In the genomic region with DNA sequence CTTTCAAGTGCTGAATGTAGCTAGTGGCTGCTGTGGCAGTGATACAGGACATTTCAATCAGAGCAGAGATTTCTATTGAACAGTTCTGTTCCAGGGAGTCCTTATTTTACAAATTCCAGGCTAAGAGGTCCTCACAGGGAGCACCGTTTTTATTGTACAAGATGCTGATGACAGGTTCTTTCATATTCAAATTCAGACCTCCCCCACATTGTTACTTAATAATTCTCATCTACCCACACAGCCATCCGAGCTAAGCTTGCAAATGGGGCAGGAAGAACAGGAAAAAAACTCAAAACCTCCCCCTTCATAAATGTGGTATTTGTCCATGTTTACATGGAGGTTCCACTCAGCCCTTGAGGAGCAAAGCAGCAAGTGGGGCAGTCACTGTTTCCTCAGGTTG, we compare ENCODE assay signal across 21 cellular contexts. TPM values are rescaled to one million over a fixed set of nuclear protein-coding genes. Genes with fewer than 3 reads are reported as not detected.
DNase-seq lines count a peak whose midpoint lies in the region; ATAC-seq, FAIRE-seq and TF ChIP-seq lines count a peak whose summit lies in the region.
"Had no signal": no experiment of that assay in that cellular context is flagged by ENCODE, and none has a peak within 500 bp of the region (broad histone marks: within the 10 kb centered on the region; RNA-seq: fewer than 3 reads in every experiment).

No MANE protein-coding gene starts in this region.

- H3K9ac ChIP-seq in GM12878 (ENCODE audit: control insufficient read depth, insufficient read depth, low read length), result peak overlapping the region; percentile 15; the same call in 1 of the 2 replicates

- H3K27ac Mint-ChIP-seq in stimulated activated naive CD8-positive, alpha-beta T cell treated with anti-CD3 and anti-CD28 coated beads, Interleukin-15, Interleukin-2, amounts not matched to agents 100 ng/mL and 50 ng/mL, for 24 hours, result peak overlapping the region; percentile 26
- peak overlapping the region in 1 of 2 donors; percentile 43 for H3K27ac Mint-ChIP-seq in stimulated activated naive CD8-positive, alpha-beta T cell treated with anti-CD3 and anti-CD28 coated beads, Interleukin-15, amount 100 ng/mL, for 72 hours
- H3K27ac Mint-ChIP-seq: activated naive CD8-positive, alpha-beta T cell treated with anti-CD3 and anti-CD28 coated beads, Interleukin-2, amount 10 ng/mL, durations not matched to agents 7 days and 5 days; progenitor cell of endocrine pancreas had no signal

- no peak overlapping the region for H3K4me3 ChIP-seq in GM12878
- H3K4me3 ChIP-seq: body of pancreas, colonic mucosa, skin epidermis, vagina had no signal

- no peaks in the 10 kb centered on the region for H3K27me3 Mint-ChIP-seq in stimulated activated naive CD8-positive, alpha-beta T cell treated with anti-CD3 and anti-CD28 coated beads, Interleukin-15, Interleukin-2, amounts not matched to agents 100 ng/mL and 50 ng/mL, for 24 hours
- H3K27me3 Mint-ChIP-seq in stimulated activated naive CD8-positive, alpha-beta T cell treated with anti-CD3 and anti-CD28 coated beads, Interleukin-15, amount 100 ng/mL, for 72 hours, result no peaks in the 10 kb centered on the region
- H3K27me3 Mint-ChIP-seq: activated naive CD8-positive, alpha-beta T cell treated with anti-CD3 and anti-CD28 coated beads, Interleukin-2, amount 10 ng/mL, durations not matched to agents 7 days and 5 days; CD4-positive, CD25-positive, alpha-beta regulatory T cell; progenitor cell of endocrine pancreas; T-cell had no signal

- H3K9me3 Mint-ChIP-seq in stimulated activated naive CD8-positive, alpha-beta T cell treated with anti-CD3 and anti-CD28 coated beads, Interleukin-15, Interleukin-2, amounts not matched to agents 100 ng/mL and 50 ng/mL, for 24 hours, result no peaks in the 10 kb centered on the region
- H3K9me3 Mint-ChIP-seq in stimulated activated naive CD8-positive, alpha-beta T cell treated with anti-CD3 and anti-CD28 coated beads, Interleukin-15, amount 100 ng/mL, for 72 hours, result no peaks in the 10 kb centered on the region
- H3K9me3 Mint-ChIP-seq: activated naive CD8-positive, alpha-beta T cell treated with anti-CD3 and anti-CD28 coated beads, Interleukin-2, amount 10 ng/mL, durations not matched to agents 7 days and 5 days; CD4-positive, CD25-positive, alpha-beta regulatory T cell; neural crest cell; T-cell had no signal

- H3K4me3 Mint-ChIP-seq in stimulated activated naive CD8-positive, alpha-beta T cell treated with anti-CD3 and anti-CD28 coated beads, Interleukin-15, Interleukin-2, amounts not matched to agents 100 ng/mL and 50 ng/mL, for 24 hours, result no peak overlapping the region
- no peak overlapping the region for H3K4me3 Mint-ChIP-seq in stimulated activated naive CD8-positive, alpha-beta T cell treated with anti-CD3 and anti-CD28 coated beads, Interleukin-15, amount 100 ng/mL, for 72 hours
- H3K4me3 Mint-ChIP-seq: activated naive CD8-positive, alpha-beta T cell treated with anti-CD3 and anti-CD28 coated beads, Interleukin-2, amount 10 ng/mL, durations not matched to agents 7 days and 5 days; CD4-positive, CD25-positive, alpha-beta regulatory T cell; neural crest cell; T-cell had no signal

- CTCF ChIA-PET in GM12878 (lab: Yijun Ruan, JAX), result interaction anchor here (1.3 to 1.5 kb wide), 2 partner anchors 45 to 188 kb away, joined by 4 read pairs; no protein-coding TSS in a partner anchor

- intact Hi-C loops in GM12878 (cut with micrococcal nuclease; ENCODE audit: unreplicated experiment), result no loop called here

- peaks cover 34% of the 10 kb centered on the region for H3K79me2 ChIP-seq in GM12878 (ENCODE audit: control insufficient read depth, insufficient read depth, low read length)

- TF ChIP-seq CTCF in GM12878 (IDR thresholded peaks at IDR 0.05 in 2 of 3, conservative IDR thresholded peaks at IDR 0.05 in 1 of 3; ENCODE audit: control insufficient read depth in 2 of 3, extremely low read depth in 1 of 3, insufficient read depth in 1 of 3, low read depth in 3 of 3, low read length in 3 of 3), result no peak

- WGBS in GM12878 (ENCODE audit: insufficient coverage, insufficient replicate concordance, low lambda C conversion rate, missing lambda C conversion rate), result 6% methylated on average over 2 of the region's 2 CpGs

- no peaks in the 10 kb centered on the region for H3K27me3 ChIP-seq in GM12878 (replicated peaks in 1 of 2; ENCODE audit: control insufficient read depth in 2 of 2, insufficient read depth in 2 of 2, low read length in 1 of 2)
- H3K27me3 ChIP-seq: body of pancreas, colonic mucosa, vagina had no signal

- POLR2A ChIA-PET in GM12878 (lab: Charles Lee), result interaction anchor here (0.6 to 4.4 kb wide), 2 partner anchors 12 to 38 kb away, joined by 5 to 21 read pairs; no protein-coding TSS in a partner anchor

- SMC1A ChIA-PET in GM12878 (lab: Charles Lee; ENCODE audit: uncharacterized antibody, unreplicated experiment), result interaction anchor here (1.1 to 2.8 kb wide), 7 partner anchors 11 to 54 kb away, joined by 3 to 11 read pairs (median 4); a partner anchor contains a TSS

- H3K36me3 ChIP-seq in GM12878 (ENCODE audit: control insufficient read depth in 2 of 2, insufficient read depth in 2 of 2, low read length in 1 of 2), result peaks cover 7 to 28% of the 10 kb centered on the region in 2 experiments

- no peaks in the 10 kb centered on the region for H4K20me1 ChIP-seq in GM12878 (ENCODE audit: control insufficient read depth, insufficient read depth)

- peaks cover 68% of the 10 kb centered on the region for H3K4me1 ChIP-seq in GM12878 (ENCODE audit: control insufficient read depth, insufficient read depth, low read length)
- H3K4me1 ChIP-seq: body of pancreas had no signal

- TF ChIP-seq RAD21 in GM12878 (IDR thresholded peaks at IDR 0.05; ENCODE audit: insufficient read depth, low read depth, low read length), result no peak

- TF ChIP-seq EP300 in GM12878 (IDR thresholded peaks at IDR 0.05; ENCODE audit: borderline replicate concordance in 1 of 2, control insufficient read depth in 1 of 2, low read depth in 2 of 2, low read length in 2 of 2), result no peak

- peak overlapping the region; percentile 49 for H3K27ac ChIP-seq in GM12878 (ENCODE audit: control insufficient read depth, insufficient read depth)
- H3K27ac ChIP-seq: body of pancreas, colonic mucosa, vagina had no signal

- no peak for FAIRE-seq in GM12878 (lab: Jason Lieb, UNC)
- FAIRE-seq: GM12892 had no signal

- H3K4me2 ChIP-seq in GM12878 (ENCODE audit: control insufficient read depth, insufficient read depth), result peak overlapping the region; percentile 68

- no peak for DNase-seq in stimulated activated naive CD8-positive, alpha-beta T cell treated with anti-CD3 and anti-CD28 coated beads, Interleukin-15, amount 100 ng/mL, for 72 hours
- DNase-seq in GM12878 (ENCODE audit: low read depth, low spot score) (no peak), left lobe of liver (ENCODE audit: low spot score) (no peak), dedifferentiated amniotic fluid mesenchymal stem cell (ENCODE audit: extremely low spot score) (no peak), NCI-H2171 treated with DMSO at 0.1 percent for 48 hours (lab: John Stamatoyannopoulos, UW) (no peak)
- DNase-seq: ACHN; activated naive CD8-positive, alpha-beta T cell treated with anti-CD3 and anti-CD28 coated beads, Interleukin-2, amount 10 ng/mL, durations not matched to agents 7 days and 5 days; activated T-cell treated with anti-CD3 and anti-CD28 coated beads, Interleukin-2, amount 50 U/mL, for 1 hour; body of pancreas; CD4-positive, CD25-positive, alpha-beta regulatory T cell; colonic mucosa; left ventricle myocardium superior; NCI-H1694; SHP77; T-cell had no signal

- H3K9me3 ChIP-seq in GM12878 (replicated peaks; ENCODE audit: control insufficient read depth, insufficient read depth, low read length), result no peaks in the 10 kb centered on the region
- H3K9me3 ChIP-seq: body of pancreas, colonic mucosa, vagina had no signal

- no peak for ATAC-seq in stimulated activated naive CD8-positive, alpha-beta T cell treated with anti-CD3 and anti-CD28 coated beads, Interleukin-15, amount 100 ng/mL, for 72 hours
- ATAC-seq in GM12878, result no peak
- ATAC-seq in left lobe of liver, result no peak
- ATAC-seq: body of pancreas, left ventricle myocardium superior, T-cell had no signal

- TF ChIP-seq POLR2A in GM12878 (IDR thresholded peaks at IDR 0.05; ENCODE audit: low read depth, low read length), result no peak

- H3K36me3 Mint-ChIP-seq in stimulated activated naive CD8-positive, alpha-beta T cell treated with anti-CD3 and anti-CD28 coated beads, Interleukin-15, Interleukin-2, amounts not matched to agents 100 ng/mL and 50 ng/mL, for 24 hours (ENCODE audit: low read depth), result peaks cover 65% of the 10 kb centered on the region

- H2AFZ ChIP-seq in GM12878 (ENCODE audit: control insufficient read depth, low read depth, low read length), result no peak overlapping the region

- no TSS peak for BruUV-seq in GM12878 (replicated peaks; lab: Mats Ljungman, UMichigan)

- H3K4me1 Mint-ChIP-seq in stimulated activated naive CD8-positive, alpha-beta T cell treated with anti-CD3 and anti-CD28 coated beads, Interleukin-15, Interleukin-2, amounts not matched to agents 100 ng/mL and 50 ng/mL, for 24 hours (ENCODE audit: low read depth), result peaks cover 36% of the 10 kb centered on the region
- peaks cover 27% of the 10 kb centered on the region for H3K4me1 Mint-ChIP-seq in stimulated activated naive CD8-positive, alpha-beta T cell treated with anti-CD3 and anti-CD28 coated beads, Interleukin-15, amount 100 ng/mL, for 72 hours
- H3K4me1 Mint-ChIP-seq: neural crest cell had no signal

- in situ Hi-C loops in GM12878 (cut with MboI), result no loop called here

- RAD21 ChIA-PET in GM12878 (lab: Charles Lee; ENCODE audit: unreplicated experiment), result interaction anchor here (1.1 to 1.8 kb wide), 3 partner anchors 12 to 46 kb away, joined by 3 to 5 read pairs (median 3); a partner anchor contains a TSS

RNA-seq across cellular contexts. Expression of a gene that starts 9.8 kb away (rescaled TPM):
- total RNA-seq in GM12878 (2013; cell fraction: nucleolus; rRNA removed), result 68.6 and 74.4 TPM in 2 replicates
- total RNA-seq in GM12878 (2014; rRNA removed), result 61.9 and 69.8 TPM in 2 replicates
- total RNA-seq in GM12878 (2014; rRNA removed; fragmentation: Illumina TruSeq; extraction: Trizol), result 69.9 and 70.7 TPM in 2 replicates
- 102 and 106 TPM in 2 replicates for total RNA-seq in GM12878 (2021)
- 71.7 TPM for polyA plus RNA-seq in GM12878 (2011; ENCODE audit: low read depth)
- 119 and 151 TPM in 2 replicates for polyA plus RNA-seq in GM12878 (2011; rRNA removed)
- polyA plus RNA-seq in GM12878 (2011; cell fraction: cytosol; rRNA removed), result 58.7 and 78.4 TPM in 2 replicates
- polyA plus RNA-seq in GM12878 (2011; cell fraction: nucleus; rRNA removed), result 65.7 and 69.1 TPM in 2 replicates
- polyA plus RNA-seq in GM12878 (2012), result 123 and 162 TPM in 2 replicates
- 108 and 137 TPM in 2 replicates for polyA plus RNA-seq in GM12878 (2014; fragmentation: Illumina TruSeq; extraction: Trizol)
- 100 to 1,000 TPM; 358 to 359 TPM for polyA plus RNA-seq in GM12878 (2014; fragmentation: Nextera tagmentation; extraction: Ambion mirVana)
- 122 and 137 TPM in 2 replicates for polyA plus RNA-seq in GM12878 (2014; rRNA removed)
- polyA plus RNA-seq in GM12878 (2016; fragmentation: Nextera tagmentation; extraction: Ambion mirVana), result 100 to 1,000 TPM; 260 to 266 TPM
- polyA minus RNA-seq in GM12878 (2011; rRNA and poly(A)+ RNA removed), result 30.8 and 41.5 TPM in 2 replicates
- 11.5 and 15.1 TPM in 2 replicates for polyA minus RNA-seq in GM12878 (2011; cell fraction: cytosol; rRNA and poly(A)+ RNA removed)
- polyA minus RNA-seq in GM12878 (2011; cell fraction: nucleus; rRNA and poly(A)+ RNA removed), result 16.2 and 21.0 TPM in 2 replicates
- total RNA-seq in left lobe of liver, result 40.2 TPM

RNA-seq across cellular contexts. Expression of a gene that starts 19.9 kb away (rescaled TPM):
- total RNA-seq in GM12878 (2013; cell fraction: nucleolus; rRNA removed), result 26.3 and 27.2 TPM in 2 replicates
- total RNA-seq in GM12878 (2014; rRNA removed) (5.9 and 7.4 TPM in 2 replicates), GM12878 (2014; rRNA removed; fragmentation: Illumina TruSeq; extraction: Trizol) (4.3 TPM in 2 replicates), GM12878 (2021) (5.6 and 5.9 TPM in 2 replicates), left lobe of liver (1.5 TPM)
- polyA plus RNA-seq in GM12878 (2011; ENCODE audit: low read depth), result 3.7 TPM
- polyA plus RNA-seq in GM12878 (2011; rRNA removed) (4.4 and 5.4 TPM in 2 replicates), GM12878 (2014; fragmentation: Illumina TruSeq; extraction: Trizol) (5.3 and 6.9 TPM in 2 replicates), GM12878 (2014; fragmentation: Nextera tagmentation; extraction: Ambion mirVana) (1 to 10 TPM; 1.2 TPM), GM12878 (2014; rRNA removed) (5.2 and 9.1 TPM in 2 replicates), GM12878 (2016; fragmentation: Nextera tagmentation; extraction: Ambion mirVana) (1 to 10 TPM; 6.4 to 6.5 TPM)
- polyA plus RNA-seq in GM12878 (2011; cell fraction: cytosol; rRNA removed), result 10.1 and 14.2 TPM in 2 replicates
- 8.9 and 10.1 TPM in 2 replicates for polyA plus RNA-seq in GM12878 (2011; cell fraction: nucleus; rRNA removed)
- 4.5 and 5.1 TPM in 2 replicates for polyA plus RNA-seq in GM12878 (2012)
- polyA minus RNA-seq in GM12878 (2011; rRNA and poly(A)+ RNA removed), result 9.6 and 21.1 TPM in 2 replicates
- 2.7 and 5.7 TPM in 2 replicates for polyA minus RNA-seq in GM12878 (2011; cell fraction: cytosol; rRNA and poly(A)+ RNA removed)
- 4.1 and 5.0 TPM in 2 replicates for polyA minus RNA-seq in GM12878 (2011; cell fraction: nucleus; rRNA and poly(A)+ RNA removed)

RNA-seq across cellular contexts. Expression of a gene that starts 40.1 kb away (rescaled TPM):
- 0.29 and 0.44 TPM in 2 replicates for total RNA-seq in GM12878 (2013; cell fraction: nucleolus; rRNA removed)
- total RNA-seq in GM12878 (2014; rRNA removed), result 0.23 TPM in 1 of 2 replicates, not detected in the other
- total RNA-seq in GM12878 (2014; rRNA removed; fragmentation: Illumina TruSeq; extraction: Trizol), result 0.04 TPM in 1 of 2 replicates, not detected in the other
- 0.19 TPM in 1 of 2 replicates, not detected in the other for total RNA-seq in GM12878 (2021)
- not detected for polyA plus RNA-seq in GM12878 (2011; ENCODE audit: low read depth)
- polyA plus RNA-seq in GM12878 (2011; rRNA removed), result not detected in 2 replicates
- 0.03 TPM in 1 of 2 replicates, not detected in the other for polyA plus RNA-seq in GM12878 (2011; cell fraction: cytosol; rRNA removed)
- 0.13 and 0.16 TPM in 2 replicates for polyA plus RNA-seq in GM12878 (2011; cell fraction: nucleus; rRNA removed)
- 0.07 and 0.08 TPM in 2 replicates for polyA plus RNA-seq in GM12878 (2012)
- not detected in 2 replicates for polyA plus RNA-seq in GM12878 (2014; fragmentation: Illumina TruSeq; extraction: Trizol)
- not detected for polyA plus RNA-seq in GM12878 (2014; fragmentation: Nextera tagmentation; extraction: Ambion mirVana)
- 0.05 and 0.08 TPM in 2 replicates for polyA plus RNA-seq in GM12878 (2014; rRNA removed)
- polyA plus RNA-seq in GM12878 (2016; fragmentation: Nextera tagmentation; extraction: Ambion mirVana), result under 1 TPM in 1 of 2 experiments, not detected in 1; 0.43 TPM
- polyA minus RNA-seq in GM12878 (2011; rRNA and poly(A)+ RNA removed), result not detected in 2 replicates
- not detected in 2 replicates for polyA minus RNA-seq in GM12878 (2011; cell fraction: cytosol; rRNA and poly(A)+ RNA removed)
- 0.19 TPM in 1 of 2 replicates, not detected in the other for polyA minus RNA-seq in GM12878 (2011; cell fraction: nucleus; rRNA and poly(A)+ RNA removed)
- not detected for total RNA-seq in left lobe of liver
- total RNA-seq: activated naive CD8-positive, alpha-beta T cell treated with anti-CD3 and anti-CD28 coated beads, Interleukin-2, amount 10 ng/mL, durations not matched to agents 7 days and 5 days; body of pancreas; CD4-positive, CD25-positive, alpha-beta regulatory T cell; vagina had no signal
- polyA plus RNA-seq: CD4-positive, CD25-positive, alpha-beta regulatory T cell had no signal

RNA-seq across cellular contexts. Expression of a gene that starts 47.1 kb away (rescaled TPM):
- 83.5 and 88.1 TPM in 2 replicates for total RNA-seq in GM12878 (2013; cell fraction: nucleolus; rRNA removed)
- total RNA-seq in GM12878 (2014; rRNA removed) (61.7 and 72.9 TPM in 2 replicates), GM12878 (2014; rRNA removed; fragmentation: Illumina TruSeq; extraction: Trizol) (66.3 and 70.3 TPM in 2 replicates), GM12878 (2021) (70.0 and 72.3 TPM in 2 replicates), left lobe of liver (18.7 TPM)
- 17.9 TPM for polyA plus RNA-seq in GM12878 (2011; ENCODE audit: low read depth)
- polyA plus RNA-seq in GM12878 (2011; rRNA removed) (28.2 and 34.8 TPM in 2 replicates), GM12878 (2014; fragmentation: Illumina TruSeq; extraction: Trizol) (77.4 and 86.7 TPM in 2 replicates), GM12878 (2014; fragmentation: Nextera tagmentation; extraction: Ambion mirVana) (10 to 100 TPM; 26.2 to 29.5 TPM), GM12878 (2014; rRNA removed) (39.5 and 49.9 TPM in 2 replicates), GM12878 (2016; fragmentation: Nextera tagmentation; extraction: Ambion mirVana) (10 to 100 TPM; 43.9 to 65.2 TPM)
- polyA plus RNA-seq in GM12878 (2011; cell fraction: cytosol; rRNA removed), result 46.9 and 48.7 TPM in 2 replicates
- 20.0 and 33.1 TPM in 2 replicates for polyA plus RNA-seq in GM12878 (2011; cell fraction: nucleus; rRNA removed)
- 29.3 and 30.7 TPM in 2 replicates for polyA plus RNA-seq in GM12878 (2012)
- 67.9 and 68.8 TPM in 2 replicates for polyA minus RNA-seq in GM12878 (2011; rRNA and poly(A)+ RNA removed)
- 16.3 and 19.5 TPM in 2 replicates for polyA minus RNA-seq in GM12878 (2011; cell fraction: cytosol; rRNA and poly(A)+ RNA removed)
- polyA minus RNA-seq in GM12878 (2011; cell fraction: nucleus; rRNA and poly(A)+ RNA removed), result 26.2 and 42.5 TPM in 2 replicates
